Comparison of ENCODE assay signal across 18 cellular contexts in the genomic region with DNA sequence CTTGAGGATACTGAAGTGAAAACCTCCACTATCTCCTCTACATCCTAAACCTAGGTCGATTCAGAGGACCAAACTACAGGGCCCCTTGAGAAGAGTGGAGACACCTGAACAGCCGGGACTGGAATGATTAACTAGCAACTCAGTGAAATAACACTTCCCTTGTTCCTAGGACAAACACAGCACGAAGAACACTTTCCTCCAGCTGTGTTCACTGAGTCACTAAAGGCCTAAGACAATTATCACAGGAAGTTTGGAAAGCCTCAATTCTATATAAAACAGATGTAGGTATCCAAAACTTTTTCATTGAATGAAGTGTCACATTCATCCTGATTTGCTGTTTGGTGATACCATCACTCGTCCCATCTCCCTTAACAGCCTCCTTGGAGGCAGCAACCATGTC. TPM values are rescaled to one million over a fixed set of nuclear protein-coding genes. Genes with fewer than 3 reads are reported as not detected.
DNase-seq lines count a peak whose midpoint lies in the region; ATAC-seq and TF ChIP-seq lines count a peak whose summit lies in the region.
"Had no signal": no experiment of that assay in that cellular context is flagged by ENCODE, and none has a peak within 500 bp of the region (broad histone marks: within the 10 kb centered on the region; RNA-seq: fewer than 3 reads in every experiment).

No MANE protein-coding gene starts in this region.

- no peak overlapping the region for H3K9ac ChIP-seq in HCT116 (ENCODE audit: low read length)

- H3K9me2 ChIP-seq in HCT116 (ENCODE audit: insufficient read depth): no peaks in the 10 kb centered on the region

- H4K20me1 ChIP-seq in HCT116 (ENCODE audit: insufficient read depth): no peaks in the 10 kb centered on the region

- peaks cover 0 to 7% of the 10 kb centered on the region in 2 experiments; a peak in 1 of 4 replicates for H3K4me1 ChIP-seq in HCT116 (ENCODE audit: control insufficient read depth in 1 of 2, insufficient read depth in 2 of 2, low read length in 2 of 2)

- in situ Hi-C loops in astrocyte of the spinal cord (cut with HindIII; ENCODE audit: low sequenced_read_pairs): no loop called here

- intact Hi-C loops in HCT116 (cut with micrococcal nuclease): no loop called here
- intact Hi-C loops in left colon (cut with DNase I, micrococcal nuclease): no loop called here

- H2AFZ ChIP-seq in HCT116 (ENCODE audit: low read depth, low read length, poor library complexity, severe bottlenecking): no peak overlapping the region

- H3K4me3 ChIP-seq in AG04450 (ENCODE audit: low read depth, low read length) (no peak overlapping the region), HCT116 (replicated peaks in 1 of 2; ENCODE audit: low read depth in 1 of 2, low read length in 2 of 2) (no peak overlapping the region), astrocyte of the spinal cord (ENCODE audit: low read depth, low read length) (no peak overlapping the region)
- H3K4me3 ChIP-seq: pancreas, skin epidermis had no signal

- peaks cover 16 to 24% of the 10 kb centered on the region in 2 experiments for H3K36me3 ChIP-seq in HCT116 (ENCODE audit: control insufficient read depth in 1 of 2, insufficient read depth in 2 of 2, low read length in 2 of 2)

- no peak for DNase-seq in AG04450 (ENCODE audit: low read depth, low spot score)
- no peak for DNase-seq in HCT116 (ENCODE audit: low read depth, low spot score)
- peak; percentile 69 for DNase-seq in astrocyte of the spinal cord (ENCODE audit: low read depth, low spot score)
- no peak for DNase-seq in left colon
- no peak for DNase-seq in NCI-H2081 treated with DMSO at 0.1 percent for 48 hours (lab: John Stamatoyannopoulos, UW)
- no peak for DNase-seq in kidney glomerular epithelial cell (lab: John Stamatoyannopoulos, UW)
- DNase-seq in Kasumi-1 (lab: John Stamatoyannopoulos, UW): no peak
- DNase-seq: activated CD4-positive, alpha-beta T cell treated with anti-CD3 and anti-CD28 coated beads, Interleukin-2, amount 50 U/mL, for 4 hours; activated T-cell treated with anti-CD3 and anti-CD28 coated beads, Interleukin-2, amount 50 U/mL, for 48 hours; Caco-2; Karpas-422; NCI-H1417; NCI-H82; pancreas; stimulated activated CD4-positive, alpha-beta T cell treated with anti-CD3 and anti-CD28 coated beads, Interleukin-4, amount 100 ng/mL, for 24 hours had no signal

- no peaks in the 10 kb centered on the region for H3K9me3 ChIP-seq in AG04450 (ENCODE audit: control insufficient read depth, insufficient read depth, low read length)
- H3K9me3 ChIP-seq in HCT116 (ENCODE audit: control insufficient read depth in 1 of 2, insufficient read depth in 1 of 2, low read depth in 1 of 2, low read length in 2 of 2): no peaks in the 10 kb centered on the region
- H3K9me3 ChIP-seq: Caco-2, pancreas had no signal

- H3K27me3 ChIP-seq in AG04450 (ENCODE audit: control insufficient read depth, insufficient read depth, low read length): peaks cover 6% of the 10 kb centered on the region
- H3K27me3 ChIP-seq in HCT116 (ENCODE audit: insufficient read depth, low read length): no peaks in the 10 kb centered on the region
- H3K27me3 ChIP-seq: pancreas had no signal

- no peaks in the 10 kb centered on the region; the same call in 1 of the 2 replicates for H3K79me2 ChIP-seq in HCT116 (ENCODE audit: insufficient read depth, low read length)

- ATAC-seq in HCT116 (peak; percentile 11; the same call in 1 of the 2 replicates), left colon (peak; percentile 41), HG03342 (IDR thresholded peaks at IDR 0.05; ENCODE audit: unreplicated experiment) (no peak)
- ATAC-seq: Panc1, pancreas had no signal

- RAD21 ChIA-PET in HCT116 (lab: Charles Lee; ENCODE audit: low non-redundant PET in 1 of 2, low total read pairs in 2 of 2, uncharacterized antibody in 2 of 2, unreplicated experiment in 2 of 2): no interaction called here

- no peak for TF ChIP-seq CTCF in AG04450 (IDR thresholded peaks at IDR 0.05; ENCODE audit: low read depth, low read length)
- no peak for TF ChIP-seq CTCF in HCT116 (IDR thresholded peaks at IDR 0.05 in 2 of 3, conservative IDR thresholded peaks at IDR 0.05 in 1 of 3; ENCODE audit: borderline replicate concordance in 1 of 3, insufficient read depth in 1 of 3, low read depth in 2 of 3, low read length in 2 of 3)
- no peak for TF ChIP-seq CTCF in astrocyte of the spinal cord (IDR thresholded peaks at IDR 0.05; ENCODE audit: low read depth, low read length)

- BruUV-seq in HCT116 (replicated peaks; lab: Mats Ljungman, UMichigan): no TSS peak

- POLR2A ChIA-PET in AG04450 (lab: Yijun Ruan, JAX) (interaction anchor here (1.0 kb wide), 1 partner anchor 12 kb away, joined by 3 read pairs; no protein-coding TSS in a partner anchor), HCT116 (lab: Charles Lee) (no interaction called here)

- peak overlapping the region; percentile 12 for H3K27ac ChIP-seq in AG04450 (ENCODE audit: low read depth, low read length)
- H3K27ac ChIP-seq in HCT116 (ENCODE audit: low read depth, low read length): no peak overlapping the region
- H3K27ac ChIP-seq: pancreas, skin epidermis had no signal

- no peak overlapping the region for H3K4me2 ChIP-seq in HCT116 (ENCODE audit: low read length)

- TF ChIP-seq POLR2A in HCT116 (IDR thresholded peaks at IDR 0.05; ENCODE audit: borderline replicate concordance, extremely low read depth, insufficient read depth, insufficient read length): no peak

- CTCF ChIA-PET in AG04450 (lab: Charles Lee): interaction anchor here (2.2 kb wide), 1 partner anchor 78 kb away, joined by 8 read pairs; no protein-coding TSS in a partner anchor
- CTCF ChIA-PET in HCT116 (lab: Charles Lee): interaction anchor here (0.9 kb wide), 1 partner anchor 78 kb away, joined by 3 read pairs; no protein-coding TSS in a partner anchor

- no peak for TF ChIP-seq RAD21 in HCT116 (IDR thresholded peaks at IDR 0.05; ENCODE audit: low read depth)

TF ChIP-seq in HCT116, 20 proteins besides CTCF, POLR2A, EP300 and RAD21:
- no peak for TF ChIP-seq YY1 (IDR thresholded peaks at IDR 0.05; ENCODE audit: extremely low read depth, insufficient replicate concordance, low read depth, low read length)
- TF ChIP-seq FOSL1 (IDR thresholded peaks at IDR 0.05; ENCODE audit: low read depth): no peak
- TF ChIP-seq TCF7L2 (IDR thresholded peaks at IDR 0.05; ENCODE audit: borderline replicate concordance, extremely low read depth, insufficient read depth, insufficient read length): no peak
- no peak for TF ChIP-seq EZH2phosphoT487 (IDR thresholded peaks at IDR 0.05; ENCODE audit: borderline replicate concordance)
- TF ChIP-seq POLR2AphosphoS5 (IDR thresholded peaks at IDR 0.05; ENCODE audit: low read depth, low read length): peak; percentile 7; the same call in 1 of the 2 replicates

RNA-seq across cellular contexts. Expression of a gene that starts 15.5 kb away (rescaled TPM):
- 21.6 and 27.6 TPM in 2 replicates for polyA plus RNA-seq in AG04450 (2011; rRNA removed)
- 20.9 and 22.6 TPM in 2 replicates for polyA minus RNA-seq in AG04450 (2011; rRNA and poly(A)+ RNA removed)
- total RNA-seq in HCT116 (2021; ENCODE audit: unreplicated experiment) (60.2 TPM), left colon (10 to 100 TPM; 16.5 to 29.6 TPM)
- 54.1 and 58.2 TPM in 2 replicates for polyA plus RNA-seq in HCT116 (2012)

RNA-seq across cellular contexts. Expression of a gene that starts 17.3 kb away (rescaled TPM):
- polyA plus RNA-seq in AG04450 (2011; rRNA removed): 34.2 and 38.9 TPM in 2 replicates
- polyA minus RNA-seq in AG04450 (2011; rRNA and poly(A)+ RNA removed): 65.1 and 68.2 TPM in 2 replicates
- 70.2 TPM for total RNA-seq in HCT116 (2021; ENCODE audit: unreplicated experiment)
- polyA plus RNA-seq in HCT116 (2012): 50.5 and 55.6 TPM in 2 replicates
- 10 to 100 TPM; 38.9 to 53.3 TPM for total RNA-seq in left colon

RNA-seq across cellular contexts. Expression of a gene that starts 36.3 kb away (rescaled TPM):
- polyA plus RNA-seq in AG04450 (2011; rRNA removed): 215 and 249 TPM in 2 replicates
- 278 and 309 TPM in 2 replicates for polyA minus RNA-seq in AG04450 (2011; rRNA and poly(A)+ RNA removed)
- total RNA-seq in HCT116 (2021; ENCODE audit: unreplicated experiment): 434 TPM
- polyA plus RNA-seq in HCT116 (2012): 157 and 231 TPM in 2 replicates
- 100 to 1,000 TPM; 148 to 159 TPM for total RNA-seq in left colon
